21 cellular contexts compared by ENCODE assay signal in the genomic region with DNA sequence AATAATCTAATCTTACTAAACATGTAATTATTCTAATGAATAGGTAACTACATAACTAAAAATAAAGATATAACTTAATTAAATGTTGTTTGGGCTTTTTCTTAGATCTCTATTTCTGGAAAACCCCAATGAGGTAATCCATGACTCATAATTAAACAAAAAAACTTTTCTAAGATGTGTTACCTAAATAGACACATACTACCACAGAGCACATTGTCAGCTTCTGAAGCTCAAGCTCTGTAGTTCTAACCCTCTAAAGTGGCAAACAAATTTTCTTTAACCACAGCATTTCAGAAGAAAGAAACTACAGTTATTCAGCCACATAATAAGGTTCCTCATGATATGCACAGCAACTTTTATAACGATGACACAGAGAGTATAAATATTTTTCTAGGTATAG. TPM values are rescaled to one million over a fixed set of nuclear protein-coding genes. Genes with fewer than 3 reads are reported as not detected.
DNase-seq lines count a peak whose midpoint lies in the region; ATAC-seq, FAIRE-seq and TF ChIP-seq lines count a peak whose summit lies in the region.
"Had no signal": no experiment of that assay in that cellular context is flagged by ENCODE, and none has a peak within 500 bp of the region (broad histone marks: within the 10 kb centered on the region; RNA-seq: fewer than 3 reads in every experiment).

No MANE protein-coding gene starts in this region.

- no peaks in the 10 kb centered on the region for H4K20me1 ChIP-seq in MM.1S (ENCODE audit: insufficient read depth, low read length)
- no peaks in the 10 kb centered on the region for H4K20me1 ChIP-seq in smooth muscle cell (ENCODE audit: low read depth)
- H4K20me1 ChIP-seq: BLaER1 treated with 17β-estradiol and CSF1 and Interleukin-3, amounts not matched to agents 10 nM and 100 nM had no signal

- no peak for DNase-seq in activated CD4-positive, alpha-beta T cell treated with anti-CD3 and anti-CD28 coated beads, Interleukin-2, amount 10 ng/mL, durations not matched to agents 24 days and 14 days
- no peak for DNase-seq in activated CD4-positive, alpha-beta T cell treated with anti-CD3 and anti-CD28 coated beads for 1 hour
- peak; percentile 30 for DNase-seq in MM.1S
- no peak for DNase-seq in smooth muscle cell (lab: John Stamatoyannopoulos, UW; ENCODE audit: unreplicated experiment)
- DNase-seq in amygdala (lab: John Stamatoyannopoulos, UW): no peak
- no peak for DNase-seq in psoas muscle
- no peak for DNase-seq in small intestine
- DNase-seq: mesenchymal stem cell, NCI-H1436 treated with DMSO at 0.1 percent for 48 hours, spleen had no signal

- H3K27ac Mint-ChIP-seq in activated CD4-positive, alpha-beta T cell treated with anti-CD3 and anti-CD28 coated beads, Interleukin-2, amount 10 ng/mL, durations not matched to agents 24 days and 14 days: peak overlapping the region; percentile 58
- H3K27ac Mint-ChIP-seq: GM23338, nephron had no signal

- ATAC-seq in GM19023 (IDR thresholded peaks at IDR 0.05; ENCODE audit: unreplicated experiment) (peak; percentile 63), psoas muscle (no peak)
- ATAC-seq: GM23338 had no signal

- WGBS in smooth muscle cell (ENCODE audit: low lambda C conversion rate): 80% methylated on average over 1 of the region's 1 CpG
- WGBS in psoas muscle, 3 donors: 75 to 93% (median 84%) methylated on average over 1 of the region's 1 CpG
- WGBS in small intestine, 3 donors: 66 to 80% (median 74%) methylated on average over 1 of the region's 1 CpG

- no peaks in the 10 kb centered on the region for H3K9me2 ChIP-seq in MM.1S (replicated peaks; ENCODE audit: insufficient read depth, low read length)

- H3K4me1 Mint-ChIP-seq in activated CD4-positive, alpha-beta T cell treated with anti-CD3 and anti-CD28 coated beads, Interleukin-2, amount 10 ng/mL, durations not matched to agents 24 days and 14 days: peaks cover 5% of the 10 kb centered on the region
- H3K4me1 Mint-ChIP-seq: GM23338, nephron had no signal

- no peaks in the 10 kb centered on the region for H3K9me3 ChIP-seq in MM.1S (replicated peaks; ENCODE audit: insufficient read depth, low read length)
- no peaks in the 10 kb centered on the region for H3K9me3 ChIP-seq in smooth muscle cell (replicated peaks; ENCODE audit: low read depth)
- H3K9me3 ChIP-seq in psoas muscle: no peaks in the 10 kb centered on the region
- no peaks in the 10 kb centered on the region for H3K9me3 ChIP-seq in small intestine (ENCODE audit: control insufficient read depth, low read depth)
- H3K9me3 ChIP-seq: ascending aorta; BLaER1 treated with 17β-estradiol and CSF1 and Interleukin-3, amounts not matched to agents 10 nM and 100 nM; spleen; tibial nerve had no signal

- intact Hi-C loops in activated CD4-positive, alpha-beta T cell treated with anti-CD3 and anti-CD28 coated beads, Interleukin-2, amount 10 ng/mL, durations not matched to agents 24 days and 14 days (cut with micrococcal nuclease): loop anchor here (5.0 kb wide), 1 partner anchor 291 kb away; the partner anchor contains the start of gene IFI16
- intact Hi-C loops in psoas muscle (cut with DNase I): no loop called here

- H3K27me3 ChIP-seq in MM.1S (replicated peaks; ENCODE audit: insufficient read depth, low read length) (no peaks in the 10 kb centered on the region), smooth muscle cell (ENCODE audit: low read depth) (peaks cover 10% of the 10 kb centered on the region), psoas muscle (ENCODE audit: insufficient read depth in 3 of 3, low read length in 2 of 3) (no peaks in the 10 kb centered on the region), small intestine (ENCODE audit: control insufficient read depth in 2 of 2, insufficient read depth in 2 of 2, low read length in 2 of 2) (no peaks in the 10 kb centered on the region)
- H3K27me3 ChIP-seq: ascending aorta; BLaER1 treated with 17β-estradiol and CSF1 and Interleukin-3, amounts not matched to agents 10 nM and 100 nM; hepatocyte; tibial nerve had no signal

- no peaks in the 10 kb centered on the region for H3K79me2 ChIP-seq in MM.1S (ENCODE audit: low read length)
- no peaks in the 10 kb centered on the region for H3K79me2 ChIP-seq in smooth muscle cell (ENCODE audit: low read depth)
- H3K79me2 ChIP-seq: hepatocyte had no signal

- peaks cover 31% of the 10 kb centered on the region for H3K27me3 Mint-ChIP-seq in activated CD4-positive, alpha-beta T cell treated with anti-CD3 and anti-CD28 coated beads, Interleukin-2, amount 10 ng/mL, durations not matched to agents 24 days and 14 days

- H3K4me2 ChIP-seq in MM.1S (ENCODE audit: low read depth, low read length): no peak overlapping the region
- no peak overlapping the region for H3K4me2 ChIP-seq in smooth muscle cell
- H3K4me2 ChIP-seq: BLaER1 treated with 17β-estradiol and CSF1 and Interleukin-3, amounts not matched to agents 10 nM and 100 nM; GM23338; hepatocyte had no signal

- no peak for FAIRE-seq in small intestine (lab: Jason Lieb, UNC)
- FAIRE-seq: keratinocyte had no signal

- no peak overlapping the region for H3K4me3 Mint-ChIP-seq in activated CD4-positive, alpha-beta T cell treated with anti-CD3 and anti-CD28 coated beads, Interleukin-2, amount 10 ng/mL, durations not matched to agents 24 days and 14 days
- H3K4me3 Mint-ChIP-seq: GM23338, nephron had no signal

- H3F3A ChIP-seq in MM.1S (ENCODE audit: insufficient read depth, low read length) (no peaks in the 10 kb centered on the region), smooth muscle cell (ENCODE audit: low read depth) (no peaks in the 10 kb centered on the region)

- no peaks in the 10 kb centered on the region for H3K9me3 Mint-ChIP-seq in activated CD4-positive, alpha-beta T cell treated with anti-CD3 and anti-CD28 coated beads, Interleukin-2, amount 10 ng/mL, durations not matched to agents 24 days and 14 days
- H3K9me3 Mint-ChIP-seq: GM23338, nephron had no signal

- H2AFZ ChIP-seq in MM.1S (ENCODE audit: low read length): no peak overlapping the region
- H2AFZ ChIP-seq in smooth muscle cell (ENCODE audit: low read depth): no peak overlapping the region
- H2AFZ ChIP-seq: GM23338, hepatocyte had no signal

- no peaks in the 10 kb centered on the region for H3K36me3 Mint-ChIP-seq in activated CD4-positive, alpha-beta T cell treated with anti-CD3 and anti-CD28 coated beads, Interleukin-2, amount 10 ng/mL, durations not matched to agents 24 days and 14 days (ENCODE audit: low read depth)

- H3K4me1 ChIP-seq in MM.1S (ENCODE audit: low read length): no peaks in the 10 kb centered on the region
- H3K4me1 ChIP-seq in smooth muscle cell (ENCODE audit: low read depth): no peaks in the 10 kb centered on the region
- no peaks in the 10 kb centered on the region for H3K4me1 ChIP-seq in psoas muscle
- no peaks in the 10 kb centered on the region for H3K4me1 ChIP-seq in small intestine (ENCODE audit: control insufficient read depth in 2 of 2, insufficient read depth in 1 of 2, low read depth in 1 of 2, low read length in 1 of 2)
- H3K4me1 ChIP-seq: ascending aorta; BLaER1 treated with 17β-estradiol and CSF1 and Interleukin-3, amounts not matched to agents 10 nM and 100 nM; spleen; tibial nerve had no signal

- H3K4me3 ChIP-seq in MM.1S (ENCODE audit: low read length): no peak overlapping the region
- no peak overlapping the region for H3K4me3 ChIP-seq in smooth muscle cell
- no peak overlapping the region for H3K4me3 ChIP-seq in psoas muscle
- no peak overlapping the region for H3K4me3 ChIP-seq in small intestine (ENCODE audit: low read depth in 1 of 2, low read length in 2 of 2)
- H3K4me3 ChIP-seq: ascending aorta; BLaER1 treated with 17β-estradiol and CSF1 and Interleukin-3, amounts not matched to agents 10 nM and 100 nM; GM23338; hepatocyte; spleen; tibial nerve had no signal

- TF ChIP-seq CTCF in MM.1S (IDR thresholded peaks at IDR 0.05; ENCODE audit: low read length): no peak
- no peak for TF ChIP-seq CTCF in smooth muscle cell (IDR thresholded peaks at IDR 0.05; ENCODE audit: borderline replicate concordance, insufficient read depth, poor library complexity, severe bottlenecking)
- TF ChIP-seq CTCF in psoas muscle (IDR thresholded peaks at IDR 0.05): no peak

- H3K36me3 ChIP-seq in MM.1S (replicated peaks; ENCODE audit: insufficient read depth, low read length) (no peaks in the 10 kb centered on the region), smooth muscle cell (ENCODE audit: low read depth) (no peaks in the 10 kb centered on the region), psoas muscle (ENCODE audit: insufficient read depth in 1 of 2, low read depth in 1 of 2) (no peaks in the 10 kb centered on the region), small intestine (ENCODE audit: control insufficient read depth in 2 of 2, insufficient read depth in 2 of 2, low read length in 2 of 2) (no peaks in the 10 kb centered on the region)
- H3K36me3 ChIP-seq: ascending aorta; BLaER1 treated with 17β-estradiol and CSF1 and Interleukin-3, amounts not matched to agents 10 nM and 100 nM; spleen; tibial nerve had no signal

- H3K27ac ChIP-seq in MM.1S (ENCODE audit: low read length) (no peak overlapping the region), smooth muscle cell (ENCODE audit: low read depth) (peak overlapping the region; percentile 54), psoas muscle (no peak overlapping the region), small intestine (ENCODE audit: low read depth in 1 of 2, low read length in 1 of 2) (no peak overlapping the region)
- H3K27ac ChIP-seq: ascending aorta; BLaER1 treated with 17β-estradiol and CSF1 and Interleukin-3, amounts not matched to agents 10 nM and 100 nM; hepatocyte; spleen; tibial nerve had no signal

- H3K9ac ChIP-seq in MM.1S (ENCODE audit: low read length): no peak overlapping the region
- no peak overlapping the region for H3K9ac ChIP-seq in smooth muscle cell (ENCODE audit: low read depth)
- H3K9ac ChIP-seq: BLaER1 treated with 17β-estradiol and CSF1 and Interleukin-3, amounts not matched to agents 10 nM and 100 nM had no signal

RNA-seq across cellular contexts. Expression of gene OR6K3, which starts 4.2 kb away (rescaled TPM):
- total RNA-seq in activated CD4-positive, alpha-beta T cell treated with anti-CD3 and anti-CD28 coated beads, Interleukin-2, amount 10 ng/mL, durations not matched to agents 24 days and 14 days: not detected in 2 replicates
- total RNA-seq in smooth muscle cell (not detected in 2 replicates), psoas muscle (not detected)
- polyA plus RNA-seq in smooth muscle cell (not detected in 2 replicates), psoas muscle (not detected), small intestine (not detected)
- total RNA-seq: A172, ascending aorta, GM23338, hepatocyte, LHCN-M2, posterior vena cava, tibial nerve had no signal
- polyA plus RNA-seq: GM23338, hepatocyte, keratinocyte, spleen had no signal

RNA-seq across cellular contexts. Expression of gene OR6K2, which starts 15.9 kb away (rescaled TPM):
- not detected in 2 replicates for total RNA-seq in activated CD4-positive, alpha-beta T cell treated with anti-CD3 and anti-CD28 coated beads, Interleukin-2, amount 10 ng/mL, durations not matched to agents 24 days and 14 days
- not detected in 2 replicates for total RNA-seq in smooth muscle cell
- polyA plus RNA-seq in smooth muscle cell: not detected in 2 replicates
- total RNA-seq in psoas muscle: not detected
- polyA plus RNA-seq in psoas muscle: not detected
- polyA plus RNA-seq in small intestine: not detected
- total RNA-seq: A172, ascending aorta, GM23338, hepatocyte, LHCN-M2, posterior vena cava, spleen, tibial nerve had no signal
- polyA plus RNA-seq: GM23338, hepatocyte, keratinocyte, spleen had no signal

RNA-seq across cellular contexts. Expression of gene SPTA1, which starts 29.8 kb away (rescaled TPM):
- not detected in 2 replicates for total RNA-seq in activated CD4-positive, alpha-beta T cell treated with anti-CD3 and anti-CD28 coated beads, Interleukin-2, amount 10 ng/mL, durations not matched to agents 24 days and 14 days
- total RNA-seq in smooth muscle cell: not detected in 2 replicates
- polyA plus RNA-seq in smooth muscle cell: 0.55 TPM in 1 of 2 replicates, not detected in the other
- under 1 TPM in 2 of 4 donors, not detected in 2; 0.57 to 0.74 TPM for total RNA-seq in psoas muscle
- under 1 TPM; 0.05 to 0.14 (median 0.07) TPM for polyA plus RNA-seq in psoas muscle
- under 1 TPM in 1 of 3 donors, not detected in 2; under 0.01 TPM for polyA plus RNA-seq in small intestine
- total RNA-seq: A172, ascending aorta, GM23338, LHCN-M2 had no signal
- polyA plus RNA-seq: GM23338, hepatocyte, keratinocyte had no signal

RNA-seq across cellular contexts. Expression of gene OR6K6, which starts 38.2 kb away (rescaled TPM):
- not detected in 2 replicates for total RNA-seq in activated CD4-positive, alpha-beta T cell treated with anti-CD3 and anti-CD28 coated beads, Interleukin-2, amount 10 ng/mL, durations not matched to agents 24 days and 14 days
- total RNA-seq in smooth muscle cell: not detected in 2 replicates
- not detected in 2 replicates for polyA plus RNA-seq in smooth muscle cell
- total RNA-seq in psoas muscle: not detected
- polyA plus RNA-seq in psoas muscle: not detected
- polyA plus RNA-seq in small intestine: not detected
- total RNA-seq: A172, ascending aorta, GM23338, hepatocyte, LHCN-M2, posterior vena cava, spleen, tibial nerve had no signal
- polyA plus RNA-seq: GM23338, hepatocyte, keratinocyte, spleen had no signal

RNA-seq across cellular contexts. Expression of gene OR6N1, which starts 55.7 kb away (rescaled TPM):
- not detected in 2 replicates for total RNA-seq in activated CD4-positive, alpha-beta T cell treated with anti-CD3 and anti-CD28 coated beads, Interleukin-2, amount 10 ng/mL, durations not matched to agents 24 days and 14 days
- total RNA-seq in smooth muscle cell (not detected in 2 replicates), psoas muscle (not detected)
- polyA plus RNA-seq in smooth muscle cell (not detected in 2 replicates), psoas muscle (not detected), small intestine (not detected)
- total RNA-seq: A172, ascending aorta, GM23338, hepatocyte, LHCN-M2, posterior vena cava, tibial nerve had no signal
- polyA plus RNA-seq: GM23338, hepatocyte, keratinocyte had no signal
